In the genomic region with DNA sequence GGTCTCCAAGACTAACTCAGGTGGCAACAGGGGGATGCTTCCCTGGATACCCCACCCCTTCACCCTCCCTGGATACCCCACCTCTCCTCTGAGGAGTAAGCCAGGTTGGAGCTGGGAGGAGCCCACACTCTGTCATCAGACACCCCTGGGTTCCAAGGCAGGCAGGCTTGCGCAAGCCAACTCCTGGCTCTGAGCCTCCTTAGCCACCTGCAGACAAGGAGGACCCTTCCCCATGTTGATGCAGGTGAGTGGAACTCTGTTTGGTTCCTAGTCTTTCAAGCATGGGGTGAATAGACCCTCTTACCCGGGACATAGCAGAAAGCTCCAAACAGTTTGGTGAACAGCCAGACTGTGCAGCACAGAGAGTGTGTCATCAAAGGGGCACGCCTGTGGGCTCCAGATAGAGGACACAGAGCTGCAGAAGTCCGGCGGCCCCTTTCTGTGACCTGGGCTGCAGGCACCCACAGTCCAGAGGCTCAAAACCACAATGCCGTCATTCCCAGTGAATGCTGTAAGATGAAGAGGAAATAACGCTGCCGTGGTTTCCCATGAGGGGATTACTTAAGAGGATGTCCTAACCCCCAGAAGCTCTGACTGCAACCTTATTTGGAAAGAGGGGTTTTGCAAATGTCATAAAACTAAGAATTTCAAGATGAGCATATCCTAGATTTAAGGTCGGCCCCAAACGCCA, we compare ENCODE assay signal across 10 cellular contexts. TPM values are rescaled to one million over a fixed set of nuclear protein-coding genes. Genes with fewer than 3 reads are reported as not detected.
DNase-seq lines count a peak whose midpoint lies in the region; ATAC-seq and TF ChIP-seq lines count a peak whose summit lies in the region.
"Had no signal": no experiment of that assay in that cellular context is flagged by ENCODE, and none has a peak within 500 bp of the region (broad histone marks: within the 10 kb centered on the region; RNA-seq: fewer than 3 reads in every experiment).

No MANE protein-coding gene starts in this region.

- 30 to 48% methylated on average over 10 of the region's 10 CpGs for WGBS in lung, 2 donors

- no peak overlapping the region for H3K4me3 ChIP-seq in ascending aorta
- no peak overlapping the region for H3K4me3 ChIP-seq in lung
- H3K4me3 ChIP-seq in upper lobe of right lung, result no peak overlapping the region

- H3K27me3 ChIP-seq in ascending aorta, result no peaks in the 10 kb centered on the region
- no peaks in the 10 kb centered on the region for H3K27me3 ChIP-seq in lung (ENCODE audit: control insufficient read depth, insufficient read depth)
- no peaks in the 10 kb centered on the region for H3K27me3 ChIP-seq in upper lobe of right lung

- intact Hi-C loops in ascending aorta (cut with DNase I), result no loop called here
- intact Hi-C loops in upper lobe of right lung (cut with DNase I), result no loop called here

- H3K36me3 ChIP-seq in ascending aorta (no peaks in the 10 kb centered on the region), lung (ENCODE audit: control insufficient read depth in 2 of 2, insufficient read depth in 2 of 2, low read length in 2 of 2) (no peaks in the 10 kb centered on the region), upper lobe of right lung (no peaks in the 10 kb centered on the region)

- H3K4me1 ChIP-seq in ascending aorta, result no peaks in the 10 kb centered on the region
- H3K4me1 ChIP-seq in lung (ENCODE audit: control insufficient read depth in 2 of 2, insufficient read depth in 2 of 2, low read length in 2 of 2), result no peaks in the 10 kb centered on the region
- H3K4me1 ChIP-seq in upper lobe of right lung, result peaks cover 3% of the 10 kb centered on the region

- no peak for TF ChIP-seq CTCF in ascending aorta (IDR thresholded peaks at IDR 0.05)
- TF ChIP-seq CTCF in lung (IDR thresholded peaks at IDR 0.05; ENCODE audit: control extremely low read depth, extremely low read depth), result no peak
- TF ChIP-seq CTCF in upper lobe of right lung (IDR thresholded peaks at IDR 0.05), result no peak

- H3K27ac ChIP-seq in ascending aorta (no peak overlapping the region), lung (ENCODE audit: low read depth in 1 of 2, low read length in 1 of 2) (no peak overlapping the region), upper lobe of right lung (no peak overlapping the region)
- H3K27ac ChIP-seq: RWPE1 had no signal

- no peaks in the 10 kb centered on the region for H3K9me3 ChIP-seq in ascending aorta
- peaks cover 0 to 6% of the 10 kb centered on the region in 2 donors for H3K9me3 ChIP-seq in lung (ENCODE audit: control insufficient read depth in 2 of 2, insufficient read depth in 1 of 2, low read length in 1 of 2)
- no peaks in the 10 kb centered on the region for H3K9me3 ChIP-seq in upper lobe of right lung

- ATAC-seq in lung (ENCODE audit: insufficient read depth, low FRiP score), result peak; percentile 62
- peak; percentile 96 for ATAC-seq in upper lobe of right lung
- ATAC-seq in GM21576 (IDR thresholded peaks at IDR 0.05; ENCODE audit: unreplicated experiment), result no peak
- ATAC-seq in HG03565 (IDR thresholded peaks at IDR 0.05; ENCODE audit: unreplicated experiment), result no peak
- ATAC-seq: activated CD8-positive, alpha-beta T cell treated with anti-CD3 and anti-CD28 coated beads for 36 hours had no signal

- DNase-seq in LHCN-M2 (ENCODE audit: low read depth) (peak; percentile 97), ascending aorta (ENCODE audit: low spot score in 2 of 2) (peak; percentile 45 to 84), lung (ENCODE audit: low spot score) (peak; percentile 63), upper lobe of right lung (peak; percentile 82), RKO (ENCODE audit: low spot score) (no peak)
- DNase-seq: activated CD8-positive, alpha-beta T cell treated with anti-CD3 and anti-CD28 coated beads for 36 hours; NCI-H1417 treated with DMSO at 0.1 percent for 48 hours had no signal

RNA-seq across cellular contexts. Expression of gene HAS1, which starts 12.1 kb away (rescaled TPM):
- total RNA-seq in LHCN-M2 (2014; rRNA removed) (59.1 and 139 TPM in 2 replicates), ascending aorta (2.9 TPM), lung (1 to 10 TPM in 1 of 2 donors, under 1 TPM in 1; 0.64 to 1.8 TPM), upper lobe of right lung (3.7 TPM)
- 1.6 TPM for polyA plus RNA-seq in LHCN-M2 (2012)
- polyA plus RNA-seq in lung, result 1 to 10 TPM in 1 of 2 donors, under 1 TPM in 1; 0.52 to 7.2 TPM
- total RNA-seq: activated CD8-positive, alpha-beta T cell treated with anti-CD3 and anti-CD28 coated beads for 36 hours had no signal

RNA-seq across cellular contexts. Expression of gene FPR1, which starts 15.8 kb away (rescaled TPM):
- total RNA-seq in LHCN-M2 (2014; rRNA removed), result 9.7 and 10.9 TPM in 2 replicates
- 4.5 TPM for polyA plus RNA-seq in LHCN-M2 (2012)
- 7.9 TPM for total RNA-seq in ascending aorta
- 10 to 100 TPM; 21.4 to 76.1 TPM for total RNA-seq in lung
- 100 to 1,000 TPM in 1 of 2 donors, 1 to 10 TPM in 1; 2.8 to 558 TPM for polyA plus RNA-seq in lung
- 53.3 TPM for total RNA-seq in upper lobe of right lung
- total RNA-seq: activated CD8-positive, alpha-beta T cell treated with anti-CD3 and anti-CD28 coated beads for 36 hours had no signal

RNA-seq across cellular contexts. Expression of gene FPR2, which starts 25.1 kb away (rescaled TPM):
- 0.40 and 1.8 TPM in 2 replicates for total RNA-seq in LHCN-M2 (2014; rRNA removed)
- polyA plus RNA-seq in LHCN-M2 (2012), result not detected
- 0.21 TPM for total RNA-seq in ascending aorta
- 10 to 100 TPM in 1 of 2 donors, 1 to 10 TPM in 1; 7.3 to 50.4 TPM for total RNA-seq in lung
- polyA plus RNA-seq in lung, result 100 to 1,000 TPM in 1 of 2 donors, under 1 TPM in 1; 0.79 to 234 TPM
- total RNA-seq in upper lobe of right lung, result 12.5 TPM
- total RNA-seq: activated CD8-positive, alpha-beta T cell treated with anti-CD3 and anti-CD28 coated beads for 36 hours had no signal

RNA-seq across cellular contexts. Expression of gene SPACA6, which starts 42.8 kb away (rescaled TPM):
- total RNA-seq in LHCN-M2 (2014; rRNA removed), result 12.9 and 27.3 TPM in 2 replicates
- 15.1 TPM for polyA plus RNA-seq in LHCN-M2 (2012)
- 16.0 TPM for total RNA-seq in ascending aorta
- 10 to 100 TPM in 1 of 2 donors, 1 to 10 TPM in 1; 7.0 to 19.7 TPM for total RNA-seq in lung
- polyA plus RNA-seq in lung, result 10 to 100 TPM in 1 of 2 donors, 1 to 10 TPM in 1; 9.8 to 20.7 TPM
- 24.0 TPM for total RNA-seq in upper lobe of right lung

RNA-seq across cellular contexts. Expression of gene FPR3, which starts 59.1 kb away (rescaled TPM):
- total RNA-seq in LHCN-M2 (2014; rRNA removed) (not detected in 2 replicates), ascending aorta (16.0 TPM), lung (10 to 100 TPM in 1 of 2 donors, 1 to 10 TPM in 1; 5.5 to 19.1 TPM), upper lobe of right lung (41.0 TPM)
- polyA plus RNA-seq in LHCN-M2 (2012), result not detected
- 10 to 100 TPM in 1 of 2 donors, 1 to 10 TPM in 1; 6.6 to 15.8 TPM for polyA plus RNA-seq in lung
- total RNA-seq: activated CD8-positive, alpha-beta T cell treated with anti-CD3 and anti-CD28 coated beads for 36 hours had no signal

Comparison
In these comparisons a context has a peak if more than half of its experiments do, and no peak if none do; other contexts are left out.
1. ATAC-seq: peak in lung (single experiment) and upper lobe of right lung (single experiment); none in GM21576 (single experiment) and HG03565 (single experiment).
2. RNA of gene HAS1, which starts 12.1 kb away (total RNA-seq): 59.1 to 139 TPM in LHCN-M2; 3.7 TPM in upper lobe of right lung (single experiment), 2.9 TPM in ascending aorta (single experiment) and 0.64 to 1.8 TPM in lung; every median in the first group is over 10 times any median in the second.